In the genomic region with DNA sequence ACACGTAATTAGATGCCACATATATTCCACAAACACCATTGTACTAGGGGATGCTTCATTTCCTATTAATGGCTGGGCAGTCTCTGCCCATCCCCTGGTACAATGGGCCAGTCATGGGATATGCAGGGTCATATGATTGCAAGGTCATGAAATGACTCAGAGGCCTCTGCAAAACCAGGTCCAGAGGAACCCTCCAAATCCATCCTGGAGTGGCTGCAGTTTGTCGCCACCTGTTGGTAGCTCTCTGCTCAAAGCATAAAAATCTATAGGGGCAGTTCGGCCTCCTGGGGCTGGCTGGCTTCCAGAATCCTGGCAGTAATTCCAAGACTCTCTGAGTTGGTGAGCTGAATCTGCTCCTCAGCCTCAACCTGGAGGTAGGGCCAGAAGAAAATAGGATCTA, we compare ENCODE assay signal across 9 cellular contexts. TPM values are rescaled to one million over a fixed set of nuclear protein-coding genes. Genes with fewer than 3 reads are reported as not detected.
DNase-seq lines count a peak whose midpoint lies in the region; ATAC-seq, FAIRE-seq and TF ChIP-seq lines count a peak whose summit lies in the region.
"Had no signal": no experiment of that assay in that cellular context is flagged by ENCODE, and none has a peak within 500 bp of the region (broad histone marks: within the 10 kb centered on the region; RNA-seq: fewer than 3 reads in every experiment).

No MANE protein-coding gene starts in this region.

- H3K9me3 ChIP-seq in endothelial cell of umbilical vein (replicated peaks; ENCODE audit: control insufficient read depth, insufficient read depth, low read length) = no peaks in the 10 kb centered on the region

- no peak for TF ChIP-seq POLR2A in endothelial cell of umbilical vein (IDR thresholded peaks at IDR 0.05; ENCODE audit: low read depth, low read length)

- H3K27ac ChIP-seq in endothelial cell of umbilical vein (ENCODE audit: insufficient read depth, low read depth, low read length) = no peak overlapping the region

- H3K4me3 ChIP-seq in WI38 (ENCODE audit: low read depth, low read length) (no peak overlapping the region), endothelial cell of umbilical vein (replicated peaks in 1 of 3; ENCODE audit: insufficient read depth in 1 of 3, low read depth in 1 of 3, low read length in 3 of 3) (no peak overlapping the region)

- BruUV-seq in endothelial cell of umbilical vein (replicated peaks; lab: Mats Ljungman, UMichigan) = no TSS peak

- CTCF ChIA-PET in endothelial cell of umbilical vein (lab: Charles Lee) = interaction anchor here (0.6 to 0.9 kb wide), 3 partner anchors 11 to 39 kb away, joined by 3 to 4 read pairs (median 3); no protein-coding TSS in a partner anchor

- no peaks in the 10 kb centered on the region for H3K79me2 ChIP-seq in endothelial cell of umbilical vein (ENCODE audit: control insufficient read depth, insufficient read depth, low read length)

- H3K4me1 ChIP-seq in endothelial cell of umbilical vein (ENCODE audit: control insufficient read depth, extremely low read depth, insufficient read depth, low read length) = no peaks in the 10 kb centered on the region

- no peaks in the 10 kb centered on the region for H4K20me1 ChIP-seq in endothelial cell of umbilical vein (replicated peaks; ENCODE audit: control insufficient read depth, extremely low read depth, insufficient read depth, low read length)

- no peak overlapping the region for H3K4me2 ChIP-seq in endothelial cell of umbilical vein (ENCODE audit: insufficient read depth, low read length)

- TF ChIP-seq CTCF in WI38 (IDR thresholded peaks at IDR 0.05; ENCODE audit: low read depth, low read length) = peak; percentile 22; the same call in 1 of the 2 replicates
- peak; percentile 22 to 37 for TF ChIP-seq CTCF in endothelial cell of umbilical vein (IDR thresholded peaks at IDR 0.05; ENCODE audit: extremely low read depth in 1 of 2, insufficient read depth in 1 of 2, low read depth in 1 of 2, low read length in 2 of 2)
- no peak for TF ChIP-seq CTCF in D721Med (IDR thresholded peaks at IDR 0.05; ENCODE audit: insufficient read depth, missing control alignments)

- H3K9ac ChIP-seq in endothelial cell of umbilical vein (replicated peaks; ENCODE audit: extremely low read depth, insufficient read depth, low read length) = no peak overlapping the region

- H3K9me1 ChIP-seq in endothelial cell of umbilical vein (replicated peaks; ENCODE audit: control insufficient read depth, extremely low read depth, insufficient read depth, low read length) = no peaks in the 10 kb centered on the region

- POLR2A ChIA-PET in endothelial cell of umbilical vein (lab: Charles Lee) = no interaction called here

- peak; percentile 1 for DNase-seq in NK-92 treated with Interleukin-12 subunit alpha and Interleukin-12 subunit beta, amount 100 ng/mL, for 24 hours (lab: John Stamatoyannopoulos, UW)
- DNase-seq in NK-92 (lab: John Stamatoyannopoulos, UW; ENCODE audit: unreplicated experiment) = no peak
- DNase-seq in endothelial cell of umbilical vein (ENCODE audit: low read depth, low spot score) = peak; percentile 10
- peak; percentile 10 for DNase-seq in stimulated activated CD4-positive, alpha-beta T cell treated with anti-CD3 and anti-CD28 coated beads, Interleukin-4, amount 100 ng/mL, for 1 hour
- no peak for DNase-seq in NCI-H446 treated with DMSO at 0.1 percent for 48 hours (lab: John Stamatoyannopoulos, UW)
- no peak for DNase-seq in D721Med (ENCODE audit: insufficient read length, low spot score)
- DNase-seq: activated B cell treated with CpG ODN at 0.5 μM for 24 hours had no signal

- no peak for ATAC-seq in GM21576 (IDR thresholded peaks at IDR 0.05; ENCODE audit: unreplicated experiment)

- FAIRE-seq in endothelial cell of umbilical vein (lab: Jason Lieb, UNC) (peak; percentile 26), D721Med (lab: Jason Lieb, UNC) (no peak)

- intact Hi-C loops in endothelial cell of umbilical vein (cut with micrococcal nuclease) = loop anchor here (1.0 kb wide), 1 partner anchor 39 kb away; no protein-coding TSS in a partner anchor

- dilution Hi-C loops in endothelial cell of umbilical vein (cut with MboI; ENCODE audit: extremely low pct_ligation_motif_present, low sequenced_read_pairs) = no loop called here

- H2AFZ ChIP-seq in endothelial cell of umbilical vein (ENCODE audit: low read depth, low read length) = no peak overlapping the region

- no peaks in the 10 kb centered on the region for H3K36me3 ChIP-seq in endothelial cell of umbilical vein (ENCODE audit: control insufficient read depth in 2 of 2, extremely low read depth in 1 of 2, insufficient read depth in 2 of 2, low read length in 2 of 2)

- H3K27me3 ChIP-seq in endothelial cell of umbilical vein (ENCODE audit: control insufficient read depth in 2 of 2, insufficient read depth in 2 of 2, low read length in 2 of 2) = no peaks in the 10 kb centered on the region

TF ChIP-seq in endothelial cell of umbilical vein, 7 proteins besides CTCF, POLR2A, EP300 and RAD21:
- TF ChIP-seq POLR2AphosphoS5 (IDR thresholded peaks at IDR 0.05; ENCODE audit: insufficient read depth, low read depth, low read length) (no peak), JUN (IDR thresholded peaks at IDR 0.05; ENCODE audit: borderline replicate concordance, insufficient read depth, insufficient read length, low read depth) (no peak), MYC (IDR thresholded peaks at IDR 0.05; ENCODE audit: low read depth, low read length) (no peak), FOS (IDR thresholded peaks at IDR 0.05; ENCODE audit: borderline replicate concordance, insufficient read depth, low read length) (peak; percentile 57)

RNA-seq across cellular contexts. Expression of a gene that starts 22.9 kb away (rescaled TPM):
- 22.5 and 24.5 TPM in 2 replicates for total RNA-seq in endothelial cell of umbilical vein
- 15.1 and 17.3 TPM in 2 replicates for polyA plus RNA-seq in endothelial cell of umbilical vein
- 20.1 and 21.2 TPM in 2 replicates for polyA plus RNA-seq in endothelial cell of umbilical vein (2011; cell fraction: cytosol; rRNA removed)
- polyA plus RNA-seq in endothelial cell of umbilical vein (2011; cell fraction: nucleus; rRNA removed) = 13.3 and 14.9 TPM in 2 replicates
- 27.0 and 27.4 TPM in 2 replicates for polyA plus RNA-seq in endothelial cell of umbilical vein (2012)
- polyA minus RNA-seq in endothelial cell of umbilical vein = 21.3 and 23.3 TPM in 2 replicates
- 15.1 TPM for polyA minus RNA-seq in endothelial cell of umbilical vein (2011; cell fraction: cytosol; rRNA and poly(A)+ RNA removed)
- polyA minus RNA-seq in endothelial cell of umbilical vein (2011; cell fraction: nucleus; rRNA and poly(A)+ RNA removed) = 15.6 and 20.7 TPM in 2 replicates

RNA-seq across cellular contexts. Expression of a gene that starts 23.4 kb away (rescaled TPM):
- 3.6 and 4.9 TPM in 2 replicates for total RNA-seq in endothelial cell of umbilical vein
- 2.1 TPM in 2 replicates for polyA plus RNA-seq in endothelial cell of umbilical vein
- polyA plus RNA-seq in endothelial cell of umbilical vein (2011; cell fraction: cytosol; rRNA removed) = 2.3 TPM in 2 replicates
- 1.5 and 1.6 TPM in 2 replicates for polyA plus RNA-seq in endothelial cell of umbilical vein (2011; cell fraction: nucleus; rRNA removed)
- 4.0 and 6.0 TPM in 2 replicates for polyA plus RNA-seq in endothelial cell of umbilical vein (2012)
- polyA minus RNA-seq in endothelial cell of umbilical vein = 7.6 and 7.7 TPM in 2 replicates
- 13.9 TPM for polyA minus RNA-seq in endothelial cell of umbilical vein (2011; cell fraction: cytosol; rRNA and poly(A)+ RNA removed)
- 1.9 and 3.0 TPM in 2 replicates for polyA minus RNA-seq in endothelial cell of umbilical vein (2011; cell fraction: nucleus; rRNA and poly(A)+ RNA removed)

Comparison
In these comparisons a context has a peak if more than half of its experiments do, and no peak if none do; other contexts are left out.
1. DNase-seq: peak in NK-92 treated with Interleukin-12 subunit alpha and Interleukin-12 subunit beta, amount 100 ng/mL, for 24 hours (single experiment), endothelial cell of umbilical vein (single experiment) and stimulated activated CD4-positive, alpha-beta T cell treated with anti-CD3 and anti-CD28 coated beads, Interleukin-4, amount 100 ng/mL, for 1 hour (single experiment); none in NK-92 (single experiment), NCI-H446 treated with DMSO at 0.1 percent for 48 hours (single experiment) and D721Med (single experiment).